12 cellular contexts compared by ENCODE assay signal in the genomic region with DNA sequence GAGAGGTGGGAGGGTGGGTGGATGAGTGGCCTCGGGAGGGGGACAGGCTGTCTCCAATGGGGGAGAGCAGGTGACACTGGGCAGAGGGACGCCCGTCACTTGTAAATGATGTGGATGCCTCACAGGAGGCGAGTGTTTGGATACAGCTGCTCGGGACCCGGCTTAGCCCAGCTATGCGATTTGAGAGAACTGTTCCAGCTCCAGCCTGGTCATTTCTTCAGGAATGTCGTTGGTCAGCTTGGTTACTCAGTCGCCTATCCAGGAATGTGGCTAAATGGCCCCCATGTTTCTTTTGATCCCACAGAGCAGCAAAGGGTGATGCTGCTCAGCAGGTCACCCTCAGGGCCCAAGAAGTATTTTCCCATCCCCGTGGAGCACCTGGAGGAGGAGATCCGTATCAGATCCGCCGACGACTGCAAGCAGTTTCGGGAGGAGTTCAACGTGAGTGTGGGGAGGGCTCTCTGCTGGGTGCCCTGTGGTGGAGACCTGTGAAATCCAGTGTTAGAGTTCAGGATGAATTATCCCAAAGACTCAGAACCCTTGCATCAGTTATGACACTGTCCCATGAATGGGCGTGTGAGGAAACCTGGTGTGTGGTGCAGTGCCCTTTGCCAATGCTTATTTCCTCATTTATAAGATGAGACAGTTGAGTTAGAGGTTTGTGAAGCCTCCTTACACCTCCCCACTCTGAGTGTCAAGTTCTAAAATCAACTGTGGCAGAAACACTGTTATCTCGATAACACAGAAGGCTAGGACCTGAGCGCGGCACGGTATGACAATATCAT.
DNase-seq lines count a peak whose midpoint lies in the region; ATAC-seq, FAIRE-seq and TF ChIP-seq lines count a peak whose summit lies in the region.
"Had no signal": no experiment of that assay in that cellular context is flagged by ENCODE, and none has a peak within 500 bp of the region (broad histone marks: within the 10 kb centered on the region; RNA-seq: fewer than 3 reads in every experiment).

No MANE protein-coding gene starts in this region.

- peaks cover 11% of the 10 kb centered on the region for H3K4me1 ChIP-seq in astrocyte (ENCODE audit: insufficient read depth, low read length)
- peaks cover 28 to 34% of the 10 kb centered on the region in 2 donors for H3K4me1 ChIP-seq in naive thymus-derived CD4-positive, alpha-beta T cell (ENCODE audit: control insufficient read depth in 2 of 2, insufficient read depth in 2 of 2, low read length in 2 of 2)

- H3K27me3 ChIP-seq in CD4-positive, alpha-beta T cell (ENCODE audit: control insufficient read depth, insufficient read depth, low read length) = no peaks in the 10 kb centered on the region
- no peaks in the 10 kb centered on the region for H3K27me3 ChIP-seq in astrocyte (ENCODE audit: insufficient read depth, low read length)
- no peaks in the 10 kb centered on the region for H3K27me3 ChIP-seq in naive thymus-derived CD4-positive, alpha-beta T cell (ENCODE audit: control insufficient read depth in 2 of 2, insufficient read depth in 2 of 2, low read length in 2 of 2)
- H3K27me3 ChIP-seq: brain microvascular endothelial cell had no signal

- H3K36me3 ChIP-seq in astrocyte (ENCODE audit: insufficient read depth, low read length) = no peaks in the 10 kb centered on the region
- peaks cover 0 to 34% (median 4%) of the 10 kb centered on the region in 3 experiments for H3K36me3 ChIP-seq in naive thymus-derived CD4-positive, alpha-beta T cell (ENCODE audit: control insufficient read depth in 2 of 3, insufficient read depth in 3 of 3, low read length in 3 of 3)

- peak overlapping the region; percentile 91 for H3K4me3 Mint-ChIP-seq in CD4-positive, alpha-beta T cell
- no peak overlapping the region for H3K4me3 Mint-ChIP-seq in astrocyte (ENCODE audit: unreplicated experiment)
- H3K4me3 Mint-ChIP-seq in naive thymus-derived CD4-positive, alpha-beta T cell = peak overlapping the region; percentile 88 to 98 (median 96)
- H3K4me3 Mint-ChIP-seq: WTC11 had no signal

- CTCF ChIA-PET in CD4-positive, alpha-beta T cell (lab: Charles Lee) = interaction anchor here (1.2 to 3.1 kb wide), 4 partner anchors 13 to 142 kb away, joined by 3 to 24 read pairs (median 15); partner anchors contain the start of gene PTPRE
- CTCF ChIA-PET in naive thymus-derived CD4-positive, alpha-beta T cell (lab: Charles Lee) = interaction anchor here (0.9 to 3.0 kb wide), 4 partner anchors 11 to 22 kb away, joined by 3 to 18 read pairs (median 10); no protein-coding TSS in a partner anchor

- FAIRE-seq in astrocyte (lab: Jason Lieb, UNC) = no peak

- peaks cover 3% of the 10 kb centered on the region for H4K20me1 ChIP-seq in astrocyte (ENCODE audit: insufficient read depth, low read length)

- ATAC-seq in CD4-positive, alpha-beta T cell (ENCODE audit: poor library complexity) = no peak
- ATAC-seq in naive thymus-derived CD4-positive, alpha-beta T cell = no peak
- ATAC-seq: WTC11 had no signal

- TF ChIP-seq POLR2A in lower leg skin (IDR thresholded peaks at IDR 0.05) = no peak

- POLR2A ChIA-PET in CD4-positive, alpha-beta T cell (lab: Charles Lee) = interaction anchor here (0.8 to 3.9 kb wide), 4 partner anchors 14 to 38 kb away, joined by 3 to 112 read pairs (median 11); no protein-coding TSS in a partner anchor
- POLR2A ChIA-PET in naive thymus-derived CD4-positive, alpha-beta T cell (lab: Charles Lee) = interaction anchor here (2.4 to 3.1 kb wide), 3 partner anchors 10 to 20 kb away, joined by 10 to 78 read pairs (median 10); no protein-coding TSS in a partner anchor

- H3K9me3 ChIP-seq in CD4-positive, alpha-beta T cell (ENCODE audit: control insufficient read depth, low read length) = no peaks in the 10 kb centered on the region
- H3K9me3 ChIP-seq in astrocyte (ENCODE audit: insufficient read depth, low read depth, low read length) = no peaks in the 10 kb centered on the region
- H3K9me3 ChIP-seq in naive thymus-derived CD4-positive, alpha-beta T cell (ENCODE audit: control insufficient read depth in 2 of 3, low read length in 3 of 3) = no peaks in the 10 kb centered on the region

- no peak overlapping the region for H3K27ac ChIP-seq in CD4-positive, alpha-beta T cell (ENCODE audit: low read depth, low read length)
- no peak overlapping the region for H3K27ac ChIP-seq in astrocyte (ENCODE audit: low read depth, low read length)
- H3K27ac ChIP-seq in naive thymus-derived CD4-positive, alpha-beta T cell (ENCODE audit: low read depth, low read length) = peak overlapping the region; percentile 82
- H3K27ac ChIP-seq: brain microvascular endothelial cell had no signal

- no peak for TF ChIP-seq CTCF in CD4-positive, alpha-beta T cell (IDR thresholded peaks at IDR 0.05)
- TF ChIP-seq CTCF in astrocyte (IDR thresholded peaks at IDR 0.05; ENCODE audit: insufficient read depth, low read depth, low read length) (no peak), lower leg skin (IDR thresholded peaks at IDR 0.05) (no peak), foreskin fibroblast (IDR thresholded peaks at IDR 0.05; ENCODE audit: low read depth, low read length) (no peak)

- peak overlapping the region; percentile 65 for H3K27ac Mint-ChIP-seq in CD4-positive, alpha-beta T cell
- peak overlapping the region; percentile 69 for H3K27ac Mint-ChIP-seq in astrocyte (ENCODE audit: unreplicated experiment)
- H3K27ac Mint-ChIP-seq in naive thymus-derived CD4-positive, alpha-beta T cell = peak overlapping the region in 8 of 9 donors; percentile 60 to 96 (median 74)
- H3K27ac Mint-ChIP-seq: WTC11 had no signal

- H3K27me3 Mint-ChIP-seq in CD4-positive, alpha-beta T cell = no peaks in the 10 kb centered on the region
- H3K27me3 Mint-ChIP-seq in astrocyte (ENCODE audit: low read depth, unreplicated experiment) = no peaks in the 10 kb centered on the region
- H3K27me3 Mint-ChIP-seq in naive thymus-derived CD4-positive, alpha-beta T cell = no peaks in the 10 kb centered on the region

- no peak overlapping the region for H3K4me3 ChIP-seq in astrocyte (ENCODE audit: insufficient read depth, low read depth, low read length)
- H3K4me3 ChIP-seq in naive thymus-derived CD4-positive, alpha-beta T cell (ENCODE audit: low read length) = peak overlapping the region; percentile 60
- H3K4me3 ChIP-seq in lower leg skin (ENCODE audit: low read depth, poor library complexity, severe bottlenecking) = no peak overlapping the region
- no peak overlapping the region for H3K4me3 ChIP-seq in foreskin fibroblast (ENCODE audit: low read depth in 1 of 2, low read length in 2 of 2)

- no peak overlapping the region for H3K9ac ChIP-seq in astrocyte (ENCODE audit: low read length)

- 85 to 87% methylated on average over 21 of the region's 21 CpGs for WGBS in lower leg skin, 2 donors

- intact Hi-C loops in CD4-positive, alpha-beta T cell (cut with DNase I, micrococcal nuclease) = loop anchor here in 1 of 2 experiments (10.0 kb wide), 1 partner anchor 1415 kb away; the partner anchor contains the start of gene MGMT
- intact Hi-C loops in naive thymus-derived CD4-positive, alpha-beta T cell (cut with micrococcal nuclease) = loop anchor here in 1 of 2 donors (5.0 to 10.0 kb wide), 2 partner anchors 755 to 1418 kb away; partner anchors contain the start of gene MGMT
- intact Hi-C loops in lower leg skin (cut with DNase I; ENCODE audit: low total_unique reads) = no loop called here

- no peaks in the 10 kb centered on the region for H3K9me3 Mint-ChIP-seq in CD4-positive, alpha-beta T cell
- peaks cover 4% of the 10 kb centered on the region for H3K9me3 Mint-ChIP-seq in astrocyte (ENCODE audit: unreplicated experiment)
- H3K9me3 Mint-ChIP-seq in naive thymus-derived CD4-positive, alpha-beta T cell = no peaks in the 10 kb centered on the region
- H3K9me3 Mint-ChIP-seq: WTC11 had no signal

- no peak overlapping the region for H2AFZ ChIP-seq in astrocyte (ENCODE audit: low read depth, low read length)

- no peak for DNase-seq in CD4-positive, alpha-beta T cell
- DNase-seq in NOMO-1 treated with DMSO at 0.1 percent for 48 hours (lab: John Stamatoyannopoulos, UW; ENCODE audit: unreplicated experiment) (peak; percentile 71), astrocyte (ENCODE audit: low read depth) (no peak), UCSD-AML1 (lab: John Stamatoyannopoulos, UW; ENCODE audit: unreplicated experiment) (no peak), lower leg skin (ENCODE audit: low spot score in 2 of 2) (no peak), foreskin fibroblast (no peak), NCI-H2171 (lab: John Stamatoyannopoulos, UW) (no peak)
- DNase-seq in naive thymus-derived CD4-positive, alpha-beta T cell = no peak
- DNase-seq: brain microvascular endothelial cell, DMS153, NCI-H226 had no signal

- H3K79me2 ChIP-seq in astrocyte (ENCODE audit: insufficient read depth, low read length) = no peaks in the 10 kb centered on the region

- peaks cover 67% of the 10 kb centered on the region for H3K36me3 Mint-ChIP-seq in CD4-positive, alpha-beta T cell (ENCODE audit: low read depth)
- H3K36me3 Mint-ChIP-seq in astrocyte (ENCODE audit: low read depth, unreplicated experiment) = peaks cover 19% of the 10 kb centered on the region
- peaks cover 0 to 29% (median 8%) of the 10 kb centered on the region in 5 donors for H3K36me3 Mint-ChIP-seq in naive thymus-derived CD4-positive, alpha-beta T cell
- H3K36me3 Mint-ChIP-seq: WTC11 had no signal

- peaks cover 49% of the 10 kb centered on the region for H3K4me1 Mint-ChIP-seq in CD4-positive, alpha-beta T cell (ENCODE audit: low read depth)
- peaks cover 13% of the 10 kb centered on the region for H3K4me1 Mint-ChIP-seq in astrocyte (ENCODE audit: low read depth, unreplicated experiment)
- H3K4me1 Mint-ChIP-seq in naive thymus-derived CD4-positive, alpha-beta T cell = peaks cover 13 to 77% (median 59%) of the 10 kb centered on the region in 7 donors

- H3K4me2 ChIP-seq in astrocyte (ENCODE audit: low read length) = no peak overlapping the region
